Comparison of ENCODE assay signal across 1 cellular context in the genomic region with DNA sequence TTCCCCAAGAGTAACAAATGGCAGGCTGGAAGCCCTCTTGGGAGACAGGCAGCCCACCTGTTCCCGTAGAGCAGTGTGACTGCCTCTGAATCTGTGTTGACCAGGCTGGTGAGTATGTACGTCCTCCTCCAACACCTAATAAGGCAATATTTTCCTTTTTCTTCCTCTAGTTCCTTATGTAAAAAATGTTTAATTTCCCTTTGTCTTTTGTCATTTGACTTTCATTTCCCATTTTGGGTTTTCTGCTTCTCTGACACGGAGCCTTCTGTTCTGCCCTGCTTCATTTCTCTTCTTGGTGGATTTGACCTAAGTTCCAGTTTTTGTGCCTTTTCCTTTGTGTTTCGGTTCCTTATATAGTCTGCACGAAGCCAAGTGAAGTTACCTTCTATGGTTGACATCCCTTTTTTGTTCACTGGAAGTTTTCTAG.
TF ChIP-seq lines count a peak whose summit lies in the region.

No MANE protein-coding gene starts in this region.

TF ChIP-seq in GM12878, 131 proteins besides CTCF, POLR2A, EP300 and RAD21 (continued from another document):
- TF ChIP-seq WRNIP1 (IDR thresholded peaks at IDR 0.05; ENCODE audit: borderline replicate concordance, low read depth, low read length) (no peak), ETV6 (conservative IDR thresholded peaks at IDR 0.05 in 1 of 2, IDR thresholded peaks at IDR 0.05 in 1 of 2; ENCODE audit: borderline replicate concordance in 1 of 2, low read depth in 1 of 2) (peak in 1 of 2 experiments; percentile 24; a peak in 1 of 4 replicates), SPI1 (IDR thresholded peaks at IDR 0.05; ENCODE audit: borderline replicate concordance, insufficient read depth, low read depth, low read length) (peak; percentile 47; the same call in 1 of the 2 replicates), SRF (IDR thresholded peaks at IDR 0.05; ENCODE audit: low read depth in 2 of 2, low read length in 2 of 2) (0 out of 4 replicates have a peak, but pooled peaks of 1 of the 2 experiments have one; percentile 49), RFX5 (IDR thresholded peaks at IDR 0.05; ENCODE audit: low read depth, low read length) (no peak), NFYA (IDR thresholded peaks at IDR 0.05; ENCODE audit: borderline replicate concordance, low read depth, low read length) (no peak), ZZZ3 (IDR thresholded peaks at IDR 0.05; ENCODE audit: control insufficient read depth, insufficient read length, low read depth) (no peak), EED (IDR thresholded peaks at IDR 0.05; ENCODE audit: low read depth) (peak; percentile 35; the same call in 1 of the 2 replicates)
- TF ChIP-seq, protein P1, sequence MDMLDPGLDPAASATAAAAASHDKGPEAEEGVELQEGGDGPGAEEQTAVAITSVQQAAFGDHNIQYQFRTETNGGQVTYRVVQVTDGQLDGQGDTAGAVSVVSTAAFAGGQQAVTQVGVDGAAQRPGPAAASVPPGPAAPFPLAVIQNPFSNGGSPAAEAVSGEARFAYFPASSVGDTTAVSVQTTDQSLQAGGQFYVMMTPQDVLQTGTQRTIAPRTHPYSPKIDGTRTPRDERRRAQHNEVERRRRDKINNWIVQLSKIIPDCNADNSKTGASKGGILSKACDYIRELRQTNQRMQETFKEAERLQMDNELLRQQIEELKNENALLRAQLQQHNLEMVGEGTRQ (IDR thresholded peaks at IDR 0.05; ENCODE audit: borderline replicate concordance, low read depth, low read length) = no peak
